8 cellular contexts compared by ENCODE assay signal in the genomic region with DNA sequence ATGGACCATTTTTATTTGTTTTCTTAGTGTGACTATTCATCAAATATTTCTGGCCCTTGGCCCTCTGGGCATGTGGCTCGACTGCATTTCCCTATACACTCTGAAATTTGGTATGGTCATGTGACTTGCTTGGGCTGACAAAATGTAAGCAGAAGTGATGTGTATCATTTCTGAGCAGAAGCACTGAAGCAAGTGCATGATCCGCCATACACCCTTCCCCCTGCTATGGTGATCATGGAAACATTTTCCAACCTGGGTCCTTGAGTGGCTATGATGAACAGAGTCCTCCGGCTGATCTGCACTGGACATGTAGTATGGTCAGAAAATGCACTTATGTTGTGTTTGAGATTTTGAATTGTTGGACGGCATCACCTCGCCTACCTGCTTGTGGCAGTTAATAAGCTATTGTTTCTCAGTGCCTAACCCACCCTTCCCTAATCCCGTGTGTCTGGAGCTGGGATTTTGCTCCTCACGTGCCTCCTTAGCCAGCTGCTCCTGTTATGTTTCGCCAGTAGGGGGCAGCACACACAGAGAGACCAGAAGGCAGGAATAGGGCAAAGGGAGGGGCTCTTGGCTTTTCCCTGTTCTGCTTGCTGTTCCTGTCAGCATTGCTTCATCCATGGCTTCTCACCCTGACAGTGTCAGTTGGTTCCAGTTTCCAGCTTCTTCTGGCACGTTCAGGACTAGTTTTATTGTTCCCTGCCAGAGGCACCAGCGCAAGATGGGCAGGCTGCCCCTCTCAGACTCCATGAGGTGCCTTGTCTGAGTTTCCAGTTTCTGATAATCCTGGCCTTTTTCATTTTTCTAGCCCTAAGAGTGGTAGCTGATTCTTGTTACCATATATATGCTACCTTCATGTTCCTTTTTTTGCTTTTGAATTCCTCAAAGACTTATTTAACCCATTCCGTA.
DNase-seq lines count a peak whose midpoint lies in the region; ATAC-seq and TF ChIP-seq lines count a peak whose summit lies in the region.

No MANE protein-coding gene starts in this region.

- H3K27me3 ChIP-seq in HCT116 (ENCODE audit: insufficient read depth, low read length) (no peaks in the 10 kb centered on the region; the same call in 1 of the 2 replicates), RWPE2 (ENCODE audit: insufficient read depth, poor library complexity, severe bottlenecking) (no peaks in the 10 kb centered on the region), liver (ENCODE audit: control insufficient read depth in 4 of 4, insufficient read depth in 4 of 4, low read length in 3 of 4) (no peaks in the 10 kb centered on the region)

- H3K4me2 ChIP-seq in HCT116 (ENCODE audit: low read length) = peak overlapping the region; percentile 38

- H3K9me3 Mint-ChIP-seq in natural killer cell (peaks cover 0 to 2% of the 10 kb centered on the region in 2 donors), brain (no peaks in the 10 kb centered on the region)
- no peaks in the 10 kb centered on the region for H3K9me3 Mint-ChIP-seq in natural killer cell treated with Interleukin-12 subunit alpha and Interleukin-12 subunit beta and Interleukin-15 and Interleukin-18, amount 100 ng/mL, for 72 hours

- BruUV-seq in HCT116 (replicated peaks; lab: Mats Ljungman, UMichigan) = no TSS peak

- H3K9ac ChIP-seq in HCT116 (ENCODE audit: low read length) (no peak overlapping the region), liver (ENCODE audit: low read depth in 1 of 2, low read length in 2 of 2) (no peak overlapping the region)

- no peak overlapping the region for H3K27ac Mint-ChIP-seq in natural killer cell
- no peak overlapping the region for H3K27ac Mint-ChIP-seq in natural killer cell treated with Interleukin-12 subunit alpha and Interleukin-12 subunit beta and Interleukin-15 and Interleukin-18, amount 100 ng/mL, for 72 hours
- H3K27ac Mint-ChIP-seq in brain = peak overlapping the region in 2 of 5 experiments; percentile 78 to 86

- H3K4me1 ChIP-seq in HCT116 (ENCODE audit: control insufficient read depth in 1 of 2, insufficient read depth in 2 of 2, low read length in 2 of 2) (peaks cover 0 to 11% of the 10 kb centered on the region in 2 experiments; a peak in 1 of 4 replicates), RWPE2 (ENCODE audit: insufficient read depth, poor library complexity, severe bottlenecking) (peaks cover 2% of the 10 kb centered on the region), liver (ENCODE audit: control insufficient read depth in 4 of 4, insufficient read depth in 4 of 4, low read length in 3 of 4) (no peaks in the 10 kb centered on the region)

- no peaks in the 10 kb centered on the region for H3K4me1 Mint-ChIP-seq in natural killer cell
- H3K4me1 Mint-ChIP-seq in natural killer cell treated with Interleukin-12 subunit alpha and Interleukin-12 subunit beta and Interleukin-15 and Interleukin-18, amount 100 ng/mL, for 72 hours (ENCODE audit: low read depth in 2 of 2) = no peaks in the 10 kb centered on the region
- peaks cover 6% of the 10 kb centered on the region for H3K4me1 Mint-ChIP-seq in brain

- H3K9me3 ChIP-seq in HCT116 (ENCODE audit: control insufficient read depth in 1 of 2, insufficient read depth in 1 of 2, low read depth in 1 of 2, low read length in 2 of 2) (no peaks in the 10 kb centered on the region), RWPE2 (ENCODE audit: severe bottlenecking) (no peaks in the 10 kb centered on the region), liver (ENCODE audit: control insufficient read depth in 4 of 4, low read length in 3 of 4) (no peaks in the 10 kb centered on the region)

- DNase-seq in natural killer cell (no peak), HCT116 (ENCODE audit: low read depth, low spot score) (peak; percentile 79), LHCN-M2 (ENCODE audit: low read depth) (peak; percentile 69), RWPE2 (ENCODE audit: low spot score) (no peak), stromal cell of bone marrow (ENCODE audit: low read depth) (peak; percentile 8)
- DNase-seq in natural killer cell treated with Interleukin-12 subunit alpha and Interleukin-12 subunit beta and Interleukin-15 and Interleukin-18, amount 100 ng/mL, for 72 hours (ENCODE audit: low spot score) = no peak

- H3K79me2 ChIP-seq in HCT116 (ENCODE audit: insufficient read depth, low read length) = no peaks in the 10 kb centered on the region

- TF ChIP-seq RAD21 in HCT116 (IDR thresholded peaks at IDR 0.05; ENCODE audit: low read depth) (peak; percentile 80), liver (IDR thresholded peaks at IDR 0.05) (peak; percentile 58 to 80)

- RAD21 ChIA-PET in HCT116 (lab: Charles Lee; ENCODE audit: low non-redundant PET in 1 of 2, low total read pairs in 2 of 2, uncharacterized antibody in 2 of 2, unreplicated experiment in 2 of 2) = interaction anchor here in 1 of 2 experiments (0.6 kb wide), 1 partner anchor 601 kb away, joined by 3 read pairs; no protein-coding TSS in a partner anchor

- CTCF ChIA-PET in HCT116 (lab: Charles Lee) = interaction anchor here (0.9 to 1.5 kb wide), 14 partner anchors 10 to 1450 kb away, joined by 3 to 11 read pairs (median 4); no protein-coding TSS in a partner anchor

- peak overlapping the region; percentile 84 for H2AFZ ChIP-seq in HCT116 (ENCODE audit: low read depth, low read length, poor library complexity, severe bottlenecking)

- no peaks in the 10 kb centered on the region for H3K9me2 ChIP-seq in HCT116 (ENCODE audit: insufficient read depth)

- POLR2A ChIA-PET in HCT116 (lab: Charles Lee) = no interaction called here

- intact Hi-C loops in natural killer cell (cut with micrococcal nuclease) (no loop called here), HCT116 (cut with micrococcal nuclease) (loop anchor here (1.0 to 2.0 kb wide), 3 partner anchors 553 to 1449 kb away; a partner anchor contains a TSS)

- ATAC-seq in natural killer cell (no peak), HCT116 (peak; percentile 98), RWPE2 (ENCODE audit: low read depth) (peak; percentile 65)
- no peak for ATAC-seq in natural killer cell treated with Interleukin-12 subunit alpha and Interleukin-12 subunit beta and Interleukin-15 and Interleukin-18, amount 100 ng/mL, for 72 hours

- H3K36me3 ChIP-seq in HCT116 (ENCODE audit: control insufficient read depth in 1 of 2, insufficient read depth in 2 of 2, low read length in 2 of 2) = no peaks in the 10 kb centered on the region
- no peaks in the 10 kb centered on the region for H3K36me3 ChIP-seq in RWPE2 (ENCODE audit: low read depth)
- no peaks in the 10 kb centered on the region for H3K36me3 ChIP-seq in liver (ENCODE audit: control insufficient read depth in 4 of 4, insufficient read depth in 3 of 4, low read depth in 1 of 4, low read length in 3 of 4)

- TF ChIP-seq POLR2A in HCT116 (IDR thresholded peaks at IDR 0.05; ENCODE audit: borderline replicate concordance, extremely low read depth, insufficient read depth, insufficient read length) = no peak

- H3K4me3 Mint-ChIP-seq in natural killer cell (no peak overlapping the region), brain (no peak overlapping the region)
- no peak overlapping the region for H3K4me3 Mint-ChIP-seq in natural killer cell treated with Interleukin-12 subunit alpha and Interleukin-12 subunit beta and Interleukin-15 and Interleukin-18, amount 100 ng/mL, for 72 hours

- no peaks in the 10 kb centered on the region for H3K27me3 Mint-ChIP-seq in natural killer cell (ENCODE audit: low read depth in 2 of 2)
- no peaks in the 10 kb centered on the region for H3K27me3 Mint-ChIP-seq in natural killer cell treated with Interleukin-12 subunit alpha and Interleukin-12 subunit beta and Interleukin-15 and Interleukin-18, amount 100 ng/mL, for 72 hours
- H3K27me3 Mint-ChIP-seq in brain = peaks cover 16% of the 10 kb centered on the region

- no peaks in the 10 kb centered on the region for H3K36me3 Mint-ChIP-seq in natural killer cell
- no peaks in the 10 kb centered on the region for H3K36me3 Mint-ChIP-seq in natural killer cell treated with Interleukin-12 subunit alpha and Interleukin-12 subunit beta and Interleukin-15 and Interleukin-18, amount 100 ng/mL, for 72 hours
- H3K36me3 Mint-ChIP-seq in brain = no peaks in the 10 kb centered on the region

- WGBS in liver = 42% methylated on average over 11 of the region's 11 CpGs

- H4K20me1 ChIP-seq in HCT116 (ENCODE audit: insufficient read depth) = no peaks in the 10 kb centered on the region

- H3K27ac ChIP-seq in HCT116 (ENCODE audit: low read depth, low read length) (no peak overlapping the region), RWPE2 (ENCODE audit: poor library complexity, severe bottlenecking) (no peak overlapping the region), liver (ENCODE audit: low read depth in 1 of 2, low read length in 2 of 2) (no peak overlapping the region)

- TF ChIP-seq CTCF in natural killer cell (IDR thresholded peaks at IDR 0.05) (peak; percentile 51), HCT116 (IDR thresholded peaks at IDR 0.05 in 2 of 3, conservative IDR thresholded peaks at IDR 0.05 in 1 of 3; ENCODE audit: borderline replicate concordance in 1 of 3, insufficient read depth in 1 of 3, low read depth in 2 of 3, low read length in 2 of 3) (peak; percentile 71 to 95 (median 91)), RWPE2 (IDR thresholded peaks at IDR 0.05; ENCODE audit: poor library complexity, severe bottlenecking) (peak; percentile 71), brain (conservative IDR thresholded peaks at IDR 0.05) (peak; percentile 62 to 86), liver (IDR thresholded peaks at IDR 0.05; ENCODE audit: low read depth, low read length, missing input control) (peak; percentile 53)

- H3K4me3 ChIP-seq in HCT116 (replicated peaks in 1 of 2; ENCODE audit: low read depth in 1 of 2, low read length in 2 of 2) (no peak overlapping the region), RWPE2 (ENCODE audit: severe bottlenecking) (no peak overlapping the region), liver (ENCODE audit: low read depth in 1 of 3, low read length in 3 of 3) (no peak overlapping the region)

TF ChIP-seq in HCT116, 20 proteins besides CTCF, POLR2A, EP300 and RAD21 (continues in another document):
- TF ChIP-seq TCF7L2 (IDR thresholded peaks at IDR 0.05; ENCODE audit: borderline replicate concordance, extremely low read depth, insufficient read depth, insufficient read length) (peak; percentile 9), POLR2AphosphoS5 (IDR thresholded peaks at IDR 0.05; ENCODE audit: low read depth, low read length) (no peak), EZH2 (IDR thresholded peaks at IDR 0.05) (no peak), ZFX (IDR thresholded peaks at IDR 0.05) (no peak), FOSL1 (IDR thresholded peaks at IDR 0.05; ENCODE audit: low read depth) (no peak), CBX3 (IDR thresholded peaks at IDR 0.05; ENCODE audit: low read depth) (peak; percentile 69)

TF ChIP-seq in liver, 16 proteins besides CTCF, POLR2A, EP300 and RAD21:
- no peak for TF ChIP-seq JUND (IDR thresholded peaks at IDR 0.05)

Comparison
In these comparisons a context has a peak if more than half of its experiments do, and no peak if none do; other contexts are left out.
1. ATAC-seq: peak in HCT116 (single experiment) and RWPE2 (single experiment); none in natural killer cell (0 of 3) and natural killer cell treated with Interleukin-12 subunit alpha and Interleukin-12 subunit beta and Interleukin-15 and Interleukin-18, amount 100 ng/mL, for 72 hours (0 of 2).
2. DNase-seq: peak in HCT116 (single experiment), LHCN-M2 (single experiment) and stromal cell of bone marrow (single experiment); none in natural killer cell (single experiment), natural killer cell treated with Interleukin-12 subunit alpha and Interleukin-12 subunit beta and Interleukin-15 and Interleukin-18, amount 100 ng/mL, for 72 hours (single experiment) and RWPE2 (single experiment).
3. Peak in every context shown above with its lines, with median percentiles within 50 percentile points of each other: CTCF ChIP-seq.